8 cellular contexts compared by ENCODE assay signal in the genomic region with DNA sequence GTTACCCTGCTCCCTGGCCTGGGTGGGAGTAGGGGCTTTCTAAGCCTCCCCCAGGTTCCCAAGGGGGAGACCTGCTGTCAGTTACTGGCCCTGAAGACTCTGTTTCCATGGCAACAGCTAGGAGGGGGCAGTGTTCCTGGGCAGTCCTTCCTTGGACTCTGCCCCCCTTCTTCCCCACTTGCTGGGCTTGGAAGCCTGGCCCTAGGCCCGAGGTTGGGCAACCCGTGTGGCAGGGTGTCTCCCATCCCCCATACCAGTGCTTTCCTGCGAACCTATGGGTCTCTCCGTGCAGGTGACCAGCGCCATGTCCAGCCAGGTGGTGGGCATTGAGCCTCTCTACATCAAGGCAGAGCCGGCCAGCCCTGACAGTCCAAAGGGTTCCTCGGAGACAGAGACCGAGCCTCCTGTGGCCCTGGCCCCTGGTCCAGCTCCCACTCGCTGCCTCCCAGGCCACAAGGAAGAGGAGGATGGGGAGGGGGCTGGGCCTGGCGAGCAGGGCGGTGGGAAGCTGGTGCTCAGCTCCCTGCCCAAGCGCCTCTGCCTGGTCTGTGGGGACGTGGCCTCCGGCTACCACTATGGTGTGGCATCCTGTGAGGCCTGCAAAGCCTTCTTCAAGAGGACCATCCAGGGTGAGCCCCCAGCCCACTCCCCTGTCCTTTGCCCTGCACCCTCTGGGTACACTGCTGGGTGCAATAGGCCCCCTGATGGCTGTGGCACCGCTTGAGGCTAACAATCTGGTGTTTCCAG. TPM values are rescaled to one million over a fixed set of nuclear protein-coding genes. Genes with fewer than 3 reads are reported as not detected.
DNase-seq lines count a peak whose midpoint lies in the region; ATAC-seq and TF ChIP-seq lines count a peak whose summit lies in the region.

No MANE protein-coding gene starts in this region.

- ATAC-seq in HG03520 (IDR thresholded peaks at IDR 0.05; ENCODE audit: unreplicated experiment): no peak
- ATAC-seq in GM21717 (IDR thresholded peaks at IDR 0.05; ENCODE audit: unreplicated experiment): no peak
- ATAC-seq in HG03565 (IDR thresholded peaks at IDR 0.05; ENCODE audit: unreplicated experiment): no peak

- H3K4me1 ChIP-seq in ACC112 (ENCODE audit: control insufficient read depth, insufficient read depth, low read length, unreplicated experiment): peaks cover 14% of the 10 kb centered on the region
- peaks cover 13% of the 10 kb centered on the region for H3K4me1 ChIP-seq in colonic mucosa
- peaks cover 20 to 24% of the 10 kb centered on the region in 2 donors for H3K4me1 ChIP-seq in mucosa of rectum (ENCODE audit: control insufficient read depth in 2 of 2, insufficient read depth in 2 of 2, low read length in 2 of 2)

- H3K27me3 Mint-ChIP-seq in IgD-negative memory B cell: no peaks in the 10 kb centered on the region

- TF ChIP-seq CTCF in colonic mucosa (IDR thresholded peaks at IDR 0.05): no peak

- peak overlapping the region; percentile 94 for H3K4me3 ChIP-seq in ACC112 (ENCODE audit: low read depth, low read length)
- peak overlapping the region; percentile 61 for H3K4me3 ChIP-seq in colonic mucosa
- peak overlapping the region; percentile 73 to 92 for H3K4me3 ChIP-seq in mucosa of rectum (ENCODE audit: low read length in 2 of 2)

- peak overlapping the region in 1 of 3 donors; percentile 33 for H3K27ac Mint-ChIP-seq in IgD-negative memory B cell

- H3K79me2 ChIP-seq in ACC112 (ENCODE audit: control insufficient read depth, insufficient read depth, low read length, unreplicated experiment): peaks cover 10% of the 10 kb centered on the region

- peak overlapping the region; percentile 65 to 98 for H3K9ac ChIP-seq in colonic mucosa (ENCODE audit: low read depth in 2 of 2, low read length in 2 of 2)
- H3K9ac ChIP-seq in mucosa of rectum (ENCODE audit: low read depth in 1 of 2, low read length in 2 of 2): peak overlapping the region; percentile 66 to 71

- H3K27ac ChIP-seq in ACC112 (ENCODE audit: low read depth, low read length) (no peak overlapping the region), colonic mucosa (peak overlapping the region; percentile 85), mucosa of rectum (ENCODE audit: low read depth in 2 of 2, low read length in 2 of 2) (peak overlapping the region; percentile 86 to 92)

- peaks cover 0 to 17% (median 13%) of the 10 kb centered on the region in 3 donors for H3K4me1 Mint-ChIP-seq in IgD-negative memory B cell

- no peaks in the 10 kb centered on the region for H3K9me3 Mint-ChIP-seq in IgD-negative memory B cell

- H3K9me3 ChIP-seq in colonic mucosa (no peaks in the 10 kb centered on the region), mucosa of rectum (ENCODE audit: control insufficient read depth in 2 of 2, low read length in 2 of 2) (no peaks in the 10 kb centered on the region)

- H3K27me3 ChIP-seq in ACC112 (ENCODE audit: insufficient read depth, low read length) (no peaks in the 10 kb centered on the region), colonic mucosa (no peaks in the 10 kb centered on the region), mucosa of rectum (ENCODE audit: control insufficient read depth in 2 of 2, insufficient read depth in 2 of 2, low read length in 2 of 2) (no peaks in the 10 kb centered on the region)

- no peaks in the 10 kb centered on the region for H3K36me3 ChIP-seq in ACC112 (ENCODE audit: insufficient read depth, low read length)
- H3K36me3 ChIP-seq in colonic mucosa: no peaks in the 10 kb centered on the region
- peaks cover 0 to 12% of the 10 kb centered on the region in 2 donors for H3K36me3 ChIP-seq in mucosa of rectum (ENCODE audit: control insufficient read depth in 2 of 2, insufficient read depth in 2 of 2, low read length in 2 of 2)

- peak overlapping the region; percentile 87 to 99 (median 97) for H3K4me3 Mint-ChIP-seq in IgD-negative memory B cell

- no peak overlapping the region for H2AFZ ChIP-seq in ACC112 (ENCODE audit: low read length, unreplicated experiment)

- no peaks in the 10 kb centered on the region for H3K36me3 Mint-ChIP-seq in IgD-negative memory B cell

- intact Hi-C loops in colonic mucosa (cut with DNase I): no loop called here

- DNase-seq in colonic mucosa: peak; percentile 62
- no peak for DNase-seq in T1000 (lab: John Stamatoyannopoulos, UW)

RNA-seq across cellular contexts. Expression of gene ESRRA, which starts 1.7 kb away (rescaled TPM):
- polyA plus RNA-seq in IgD-negative memory B cell: 11.2 TPM
- 100 to 1,000 TPM; 150 to 187 TPM for total RNA-seq in colonic mucosa

RNA-seq across cellular contexts. Expression of gene CATSPERZ, which starts 6.9 kb away (rescaled TPM):
- not detected for polyA plus RNA-seq in IgD-negative memory B cell
- under 1 TPM in 1 of 2 donors, not detected in 1; 0.56 TPM for total RNA-seq in colonic mucosa

RNA-seq across cellular contexts. Expression of gene TRMT112, which starts 10.3 kb away (rescaled TPM):
- polyA plus RNA-seq in IgD-negative memory B cell: 560 TPM
- total RNA-seq in colonic mucosa: 100 to 1,000 TPM in 1 of 2 donors, 10 to 100 TPM in 1; 75.9 to 184 TPM

RNA-seq across cellular contexts. Expression of gene PRDX5, which starts 10.9 kb away (rescaled TPM):
- 185 TPM for polyA plus RNA-seq in IgD-negative memory B cell
- total RNA-seq in colonic mucosa: 100 to 1,000 TPM; 301 to 425 TPM

RNA-seq across cellular contexts. Expression of gene KCNK4, which starts 15.9 kb away (rescaled TPM):
- polyA plus RNA-seq in IgD-negative memory B cell: not detected
- total RNA-seq in colonic mucosa: not detected
